Comparison of ENCODE assay signal across 27 cellular contexts in genomic region chr14:42143114-42143513, GRCh38.
"Had no signal": no experiment of that assay in that cellular context is flagged by ENCODE, and none has a peak within 500 bp of the region (broad histone marks: within the 10 kb centered on the region; RNA-seq: fewer than 3 reads in every experiment).

No MANE protein-coding gene starts in this region.

- H3K9me3 ChIP-seq: suprapubic skin, testis, thoracic aorta, thyroid gland, tibial artery, tibial nerve, transverse colon, upper lobe of left lung, upper lobe of right lung, uterus, vagina had no signal

- ATAC-seq: stimulated activated effector memory CD8-positive, alpha-beta T cell treated with anti-CD3 and anti-CD28 coated beads, Interleukin-12 subunit alpha, Interleukin-12 subunit beta, amount 100 ng/mL, for 72 hours; stimulated activated memory B cell treated with anti-CD40 and anti-IgM and Interleukin-4, amounts not matched to agents 10 μg/mL and 1 μg/mL and 100 μg/mL, for 72 hours; stimulated activated naive B cell treated with anti-CD40 and anti-IgM and Interleukin-4, amounts not matched to agents 10 μg/mL and 1 μg/mL and 100 μg/mL, for 72 hours; stimulated activated naive CD8-positive, alpha-beta T cell treated with anti-CD3 and anti-CD28 coated beads, Interleukin-15, amount 100 ng/mL, for 72 hours; stimulated activated naive CD8-positive, alpha-beta T cell treated with anti-CD3 and anti-CD28 coated beads, Interleukin-15, Interleukin-2, amounts not matched to agents 100 U/mL and 50 U/mL, for 24 hours; upper lobe of right lung had no signal

- H3K4me3 ChIP-seq: stomach, suprapubic skin, testis, thoracic aorta, thyroid gland, tibial artery, tibial nerve, transverse colon, upper lobe of left lung, upper lobe of right lung, uterus, vagina had no signal

- H3K4me1 ChIP-seq: stomach, suprapubic skin, testis, thyroid gland, tibial artery, tibial nerve, transverse colon, upper lobe of left lung, upper lobe of right lung, uterus, vagina had no signal

- DNase-seq: stimulated activated CD4-positive, alpha-beta T cell treated with anti-CD3 and anti-CD28 coated beads, Interleukin-2, amount 100 ng/mL, for 48 hours; stimulated activated CD4-positive, alpha-beta T cell treated with anti-CD3 and anti-CD28 coated beads, Interleukin-4, amount 100 ng/mL, for 1 hour; stimulated activated CD4-positive, alpha-beta T cell treated with anti-CD3 and anti-CD28 coated beads, Interleukin-4, amount 100 ng/mL, for 24 hours; stimulated activated CD4-positive, alpha-beta T cell treated with anti-CD3 and anti-CD28 coated beads, Interleukin-4, amount 100 ng/mL, for 4 hours; stimulated activated CD8-positive, alpha-beta memory T cell treated with anti-CD3 and anti-CD28 coated beads, Interleukin-4, amount 100 ng/mL, for 48 hours; stimulated activated naive B cell treated with anti-CD40 and anti-IgM and Interleukin-4, amounts not matched to agents 10 μg/mL and 1 μg/mL and 100 μg/mL, for 72 hours; stimulated activated naive CD4-positive, alpha-beta T cell; stimulated activated naive CD4-positive, alpha-beta T cell treated with Interleukin-2 at 50 U/mL for 16 hours; stimulated activated naive CD8-positive, alpha-beta T cell treated with anti-CD3 and anti-CD28 coated beads, Interleukin-15, amount 100 ng/mL, for 72 hours; stimulated activated naive CD8-positive, alpha-beta T cell treated with anti-CD3 and anti-CD28 coated beads, Interleukin-15, Interleukin-2, amounts not matched to agents 100 U/mL and 50 U/mL, for 24 hours; stomach; substantia nigra; testis; thyroid gland; tibial artery; transverse colon; trophoblast cell; upper lobe of left lung; upper lobe of right lung; uterus had no signal

- H3K27me3 ChIP-seq: stomach, suprapubic skin, testis, thyroid gland, tibial artery, tibial nerve, transverse colon, upper lobe of left lung, upper lobe of right lung, uterus, vagina had no signal

- FAIRE-seq: urothelium cell line had no signal

- H3K36me3 ChIP-seq: stomach, suprapubic skin, thoracic aorta, thyroid gland, tibial artery, tibial nerve, transverse colon, upper lobe of left lung, upper lobe of right lung, uterus, vagina had no signal

- H3K27ac ChIP-seq: stomach, suprapubic skin, testis, thoracic aorta, thyroid gland, tibial artery, tibial nerve, transverse colon, upper lobe of left lung, upper lobe of right lung, uterus, vagina had no signal
